8 cellular contexts compared by ENCODE assay signal in the genomic region with DNA sequence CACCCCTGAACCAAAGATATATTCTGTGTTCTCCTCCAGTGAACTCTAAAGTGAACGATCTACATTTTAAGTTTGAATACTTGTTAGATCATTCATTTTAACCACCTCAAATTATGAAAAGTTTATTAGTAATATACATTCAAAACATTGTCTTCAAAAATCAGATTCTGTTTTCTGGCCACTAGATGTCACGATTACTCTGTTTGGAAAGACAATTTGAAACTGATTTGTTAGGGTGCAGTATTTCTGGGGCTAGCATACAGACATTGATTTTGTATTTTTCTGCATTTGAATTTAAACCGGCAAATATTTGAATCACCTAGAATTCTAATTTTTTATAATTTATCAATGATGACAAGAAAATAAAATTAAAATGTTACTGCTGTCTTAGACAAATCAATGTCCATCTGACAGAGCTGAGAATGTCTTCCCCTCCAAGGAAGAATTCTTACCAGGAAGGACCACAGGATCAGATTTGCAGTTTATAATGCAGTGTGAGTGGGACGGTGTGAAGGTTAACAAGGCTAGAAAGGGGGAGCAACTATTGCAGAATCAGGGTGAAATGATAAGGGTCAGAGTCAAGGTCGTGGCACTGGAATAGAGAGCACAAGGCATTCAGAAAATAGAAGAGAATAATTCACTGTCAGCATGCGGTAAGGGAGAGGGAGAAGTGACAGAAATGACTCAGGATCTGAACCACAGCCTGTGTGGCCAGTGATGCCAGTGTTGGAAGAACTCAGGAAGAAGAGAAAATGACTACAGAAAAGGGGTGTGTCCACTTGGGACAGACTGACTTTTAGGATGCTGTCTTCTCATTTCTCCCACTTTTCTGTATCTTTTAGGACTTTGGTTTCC.
DNase-seq lines count a peak whose midpoint lies in the region; ATAC-seq, FAIRE-seq and TF ChIP-seq lines count a peak whose summit lies in the region.

No MANE protein-coding gene starts in this region.

- no peaks in the 10 kb centered on the region for H3K27me3 Mint-ChIP-seq in activated T-cell treated with anti-CD3 and anti-CD28 coated beads, Interleukin-2, amount 50 U/mL, for 72 hours (ENCODE audit: low read depth)

- no peak overlapping the region for H3K4me3 ChIP-seq in A673 (ENCODE audit: low read depth, low read length, poor library complexity, severe bottlenecking)

- FAIRE-seq in GM12891 (lab: Jason Lieb, UNC): peak; percentile 33

- H3K4me1 Mint-ChIP-seq in activated T-cell treated with anti-CD3 and anti-CD28 coated beads, Interleukin-2, amount 50 U/mL, for 72 hours (ENCODE audit: low read depth): no peaks in the 10 kb centered on the region

- POLR2A ChIA-PET in A673 (lab: Charles Lee; ENCODE audit: low non-redundant PET): no interaction called here

- DNase-seq in A673 (ENCODE audit: low spot score) (peak; percentile 51), GM12891 (ENCODE audit: insufficient read length, low spot score) (no peak), NCI-H526 treated with DMSO at 0.1 percent for 48 hours (lab: John Stamatoyannopoulos, UW) (peak; percentile 33), dermis microvascular lymphatic vessel endothelial cell (ENCODE audit: low read depth in 2 of 2) (peak; percentile 30 to 43), myocyte (ENCODE audit: low read depth) (peak; percentile 83)
- DNase-seq in activated T-cell treated with anti-CD3 and anti-CD28 coated beads, Interleukin-2, amount 50 U/mL, for 72 hours: no peak

- peak; percentile 72 for TF ChIP-seq CTCF in A673 (conservative IDR thresholded peaks at IDR 0.05; ENCODE audit: low read depth, low read length)

- no peak overlapping the region for H3K27ac Mint-ChIP-seq in activated T-cell treated with anti-CD3 and anti-CD28 coated beads, Interleukin-2, amount 50 U/mL, for 72 hours

- H3K27me3 ChIP-seq in A673 (replicated peaks; ENCODE audit: insufficient read depth, low read depth, low read length, poor library complexity): no peaks in the 10 kb centered on the region

- intact Hi-C loops in A673 (cut with micrococcal nuclease; ENCODE audit: unreplicated experiment): loop anchor here (5.0 to 10.0 kb wide), 4 partner anchors 371 to 1308 kb away; no protein-coding TSS in a partner anchor

- no peaks in the 10 kb centered on the region for H3K36me3 Mint-ChIP-seq in activated T-cell treated with anti-CD3 and anti-CD28 coated beads, Interleukin-2, amount 50 U/mL, for 72 hours (ENCODE audit: insufficient read depth in 2 of 2)

- H3K9me3 Mint-ChIP-seq in activated T-cell treated with anti-CD3 and anti-CD28 coated beads, Interleukin-2, amount 50 U/mL, for 72 hours: no peaks in the 10 kb centered on the region

- H3K4me3 Mint-ChIP-seq in activated T-cell treated with anti-CD3 and anti-CD28 coated beads, Interleukin-2, amount 50 U/mL, for 72 hours: no peak overlapping the region

- no peak overlapping the region for H3K27ac ChIP-seq in A673 (ENCODE audit: low read depth, low read length, poor library complexity, severe bottlenecking)

- H3K4me1 ChIP-seq in A673 (ENCODE audit: insufficient read depth, low read length, poor library complexity, severe bottlenecking): no peaks in the 10 kb centered on the region

- no peak for TF ChIP-seq POLR2A in GM12891 (IDR thresholded peaks at IDR 0.05; ENCODE audit: low read depth, low read length)

- CTCF ChIA-PET in A673 (lab: Charles Lee): no interaction called here

- no peaks in the 10 kb centered on the region for H3K9me3 ChIP-seq in A673 (ENCODE audit: low read depth, low read length, poor library complexity, severe bottlenecking)

- no peak for ATAC-seq in activated T-cell treated with anti-CD3 and anti-CD28 coated beads, Interleukin-2, amount 50 U/mL, for 72 hours (replicated peaks in 1 of 2)
- no peak for ATAC-seq in HG03135 (IDR thresholded peaks at IDR 0.05; ENCODE audit: unreplicated experiment)
- no peak for ATAC-seq in esophagus mucosa

- H3K36me3 ChIP-seq in A673 (ENCODE audit: insufficient read depth, low read length, poor library complexity, severe bottlenecking): no peaks in the 10 kb centered on the region

- no TSS peak for BruUV-seq in A673 (replicated peaks; lab: Mats Ljungman, UMichigan)

TF ChIP-seq in GM12891, 5 proteins besides CTCF, POLR2A, EP300 and RAD21:
- no peak for TF ChIP-seq PAX5 (IDR thresholded peaks at IDR 0.05; ENCODE audit: insufficient read depth, low read length, severe bottlenecking)
- TF ChIP-seq POLR2AphosphoS5 (IDR thresholded peaks at IDR 0.05; ENCODE audit: low read depth, low read length): no peak
- no peak for TF ChIP-seq TAF1 (IDR thresholded peaks at IDR 0.05; ENCODE audit: low read depth, low read length)
- no peak for TF ChIP-seq SPI1 (IDR thresholded peaks at IDR 0.05; ENCODE audit: low read depth, low read length)
- TF ChIP-seq POU2F2 (IDR thresholded peaks at IDR 0.05; ENCODE audit: low read depth, low read length): no peak

Comparison
In these comparisons a context has a peak if more than half of its experiments do, and no peak if none do; other contexts are left out.
1. DNase-seq: peak in A673 (single experiment), NCI-H526 treated with DMSO at 0.1 percent for 48 hours (single experiment), dermis microvascular lymphatic vessel endothelial cell (2 of 2) and myocyte (single experiment); none in GM12891 (single experiment) and activated T-cell treated with anti-CD3 and anti-CD28 coated beads, Interleukin-2, amount 50 U/mL, for 72 hours (0 of 2).